Comparison of ENCODE assay signal across 8 cellular contexts in genomic region chr16:70700101-70701020, GRCh38. TPM values are rescaled to one million over a fixed set of nuclear protein-coding genes. Genes with fewer than 3 reads are reported as not detected.
DNase-seq lines count a peak whose midpoint lies in the region; ATAC-seq and TF ChIP-seq lines count a peak whose summit lies in the region.

No MANE protein-coding gene starts in this region.

- peak in 1 of 2 experiments; percentile 87 for DNase-seq in HL-60 (ENCODE audit: low read depth in 1 of 2, low spot score in 1 of 2)
- DNase-seq in UCSD-AML1 (lab: John Stamatoyannopoulos, UW; ENCODE audit: unreplicated experiment) = peak; percentile 47
- DNase-seq in left ventricle myocardium superior = peak; percentile 88
- DNase-seq in activated naive CD4-positive, alpha-beta T cell (lab: John Stamatoyannopoulos, UW) = no peak
- DNase-seq in activated CD4-positive, CD25-positive, alpha-beta regulatory T cell (lab: John Stamatoyannopoulos, UW) = no peak

- H3K4me3 ChIP-seq in HL-60 (replicated peaks; ENCODE audit: insufficient read depth, low read length) (no peak overlapping the region), skeletal muscle tissue (ENCODE audit: low read length in 3 of 3) (no peak overlapping the region)

- H3K4me1 ChIP-seq in skeletal muscle tissue (ENCODE audit: control insufficient read depth in 3 of 3, insufficient read depth in 3 of 3, low read length in 3 of 3) = peaks cover 79 to 100% (median 94%) of the 10 kb centered on the region in 3 donors

- peak overlapping the region; percentile 95 for H3K27ac ChIP-seq in HL-60 (replicated peaks)
- H3K27ac ChIP-seq in skeletal muscle tissue (ENCODE audit: low read depth, low read length) = peak overlapping the region; percentile 90

- ATAC-seq in left ventricle myocardium superior (peak; percentile 74), GM19467 (IDR thresholded peaks at IDR 0.05; ENCODE audit: unreplicated experiment) (no peak), HG02973 (IDR thresholded peaks at IDR 0.05; ENCODE audit: unreplicated experiment) (no peak)

- no peaks in the 10 kb centered on the region for H3K27me3 ChIP-seq in HL-60 (ENCODE audit: insufficient read depth, poor library complexity, severe bottlenecking)
- H3K27me3 ChIP-seq in skeletal muscle tissue (ENCODE audit: control insufficient read depth in 3 of 3, insufficient read depth in 3 of 3, low read length in 3 of 3) = no peaks in the 10 kb centered on the region

- no peak for TF ChIP-seq CTCF in HL-60 (IDR thresholded peaks at IDR 0.05; ENCODE audit: insufficient read depth, low read length)

- no peaks in the 10 kb centered on the region for H3K9me3 ChIP-seq in skeletal muscle tissue (ENCODE audit: control insufficient read depth in 3 of 3, low read length in 3 of 3)

- H3K36me3 ChIP-seq in skeletal muscle tissue (ENCODE audit: control insufficient read depth in 3 of 3, insufficient read depth in 3 of 3, low read length in 3 of 3) = no peaks in the 10 kb centered on the region

- H3K9ac ChIP-seq in skeletal muscle tissue (ENCODE audit: low read depth in 1 of 3, low read length in 3 of 3) = peak overlapping the region; percentile 58 to 62 (median 61)

- intact Hi-C loops in left ventricle myocardium superior (cut with micrococcal nuclease) = no loop called here

RNA-seq across cellular contexts. Expression of gene MTSS2, which starts 14.5 kb away (rescaled TPM):
- total RNA-seq in left ventricle myocardium superior (101 TPM), skeletal muscle tissue (18.8 TPM)

RNA-seq across cellular contexts. Expression of gene IL34, which starts 54.0 kb away (rescaled TPM):
- total RNA-seq in left ventricle myocardium superior = 1.5 TPM
- total RNA-seq in skeletal muscle tissue = 6.8 TPM

Comparison
In these comparisons a context has a peak if more than half of its experiments do, and no peak if none do; other contexts are left out.
1. DNase-seq: peak in UCSD-AML1 (single experiment) and left ventricle myocardium superior (single experiment); none in activated naive CD4-positive, alpha-beta T cell (0 of 4) and activated CD4-positive, CD25-positive, alpha-beta regulatory T cell (0 of 4).